10 cellular contexts compared by ENCODE assay signal in the genomic region with DNA sequence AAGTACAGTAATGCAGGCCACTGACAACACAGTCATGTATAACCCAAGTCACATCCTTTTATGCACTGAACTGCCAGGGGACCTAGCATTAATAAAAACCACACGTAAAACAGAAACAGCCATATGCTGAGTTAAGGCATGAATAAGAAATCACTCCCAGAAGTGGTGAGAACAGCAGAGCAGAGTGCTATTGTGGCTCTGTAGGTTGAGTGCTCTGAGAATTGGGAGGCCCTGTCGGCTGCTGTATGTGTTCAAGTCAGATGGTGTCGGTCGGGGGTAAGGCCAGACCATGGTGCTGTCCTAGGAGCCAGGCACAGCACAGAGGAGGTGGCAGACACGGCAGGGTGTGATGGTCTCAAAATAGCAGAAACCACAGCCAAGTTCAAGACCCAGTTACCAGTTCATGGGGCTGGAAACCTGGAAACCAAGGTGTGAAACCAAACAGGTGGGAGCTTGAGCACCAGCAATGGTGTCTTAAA.
A peak's percentile ranks its signal among the peaks of the same experiment; 100 is the strongest.
DNase-seq lines count a peak whose midpoint lies in the region; ATAC-seq and TF ChIP-seq lines count a peak whose summit lies in the region.
"Had no signal": no experiment of that assay in that cellular context is flagged by ENCODE, and none has a peak within 500 bp of the region (broad histone marks: within the 10 kb centered on the region; RNA-seq: fewer than 3 reads in every experiment).

No MANE protein-coding gene starts in this region.

- H3K27ac Mint-ChIP-seq in CD4-positive, alpha-beta T cell, result no peak overlapping the region

- no peaks in the 10 kb centered on the region for H3K27me3 ChIP-seq in CD4-positive, alpha-beta T cell (ENCODE audit: control insufficient read depth, insufficient read depth, low read length)

- TF ChIP-seq CTCF in CD4-positive, alpha-beta T cell (IDR thresholded peaks at IDR 0.05), result no peak

- no peaks in the 10 kb centered on the region for H3K4me1 Mint-ChIP-seq in CD4-positive, alpha-beta T cell (ENCODE audit: low read depth)

- ATAC-seq in GM18498 (IDR thresholded peaks at IDR 0.05; ENCODE audit: unreplicated experiment) (peak; percentile 88), GM19372 (IDR thresholded peaks at IDR 0.05; ENCODE audit: low read depth, unreplicated experiment) (peak; percentile 76), HG02852 (IDR thresholded peaks at IDR 0.05; ENCODE audit: unreplicated experiment) (peak; percentile 89), HG03571 (IDR thresholded peaks at IDR 0.05; ENCODE audit: unreplicated experiment) (peak; percentile 91), esophagus mucosa (no peak)
- ATAC-seq in CD4-positive, alpha-beta T cell (ENCODE audit: poor library complexity), result no peak

- H3K9me3 Mint-ChIP-seq in CD4-positive, alpha-beta T cell, result peaks cover 4% of the 10 kb centered on the region

- no peak overlapping the region for H3K4me3 Mint-ChIP-seq in CD4-positive, alpha-beta T cell

- DNase-seq in NCI-H1694 (lab: John Stamatoyannopoulos, UW) (no peak), pons (ENCODE audit: low spot score) (no peak)
- no peak for DNase-seq in CD4-positive, alpha-beta T cell
- DNase-seq: COR-L47, nucleus accumbens had no signal

- no peak overlapping the region for H3K27ac ChIP-seq in CD4-positive, alpha-beta T cell (ENCODE audit: low read depth, low read length)

- POLR2A ChIA-PET in CD4-positive, alpha-beta T cell (lab: Charles Lee), result no interaction called here

- intact Hi-C loops in CD4-positive, alpha-beta T cell (cut with DNase I, micrococcal nuclease), result no loop called here

- CTCF ChIA-PET in CD4-positive, alpha-beta T cell (lab: Charles Lee), result no interaction called here

- H3K27me3 Mint-ChIP-seq in CD4-positive, alpha-beta T cell, result peaks cover 6% of the 10 kb centered on the region

- H3K9me3 ChIP-seq in CD4-positive, alpha-beta T cell (ENCODE audit: control insufficient read depth, low read length), result no peaks in the 10 kb centered on the region

- no peaks in the 10 kb centered on the region for H3K36me3 Mint-ChIP-seq in CD4-positive, alpha-beta T cell (ENCODE audit: low read depth)

Comparison
In these comparisons a context has a peak if more than half of its experiments do, and no peak if none do; other contexts are left out.
1. ATAC-seq: peak in GM18498 (single experiment), GM19372 (single experiment), HG02852 (single experiment) and HG03571 (single experiment); none in esophagus mucosa (single experiment) and CD4-positive, alpha-beta T cell (single experiment).